ENCODE assay signal across 16 cellular contexts in genomic region chr2:233437439-233437955, GRCh38.
DNase-seq lines count a peak whose midpoint lies in the region; ATAC-seq and TF ChIP-seq lines count a peak whose summit lies in the region.
"Had no signal": no experiment of that assay in that cellular context is flagged by ENCODE, and none has a peak within 500 bp of the region (broad histone marks: within the 10 kb centered on the region; RNA-seq: fewer than 3 reads in every experiment).

No MANE protein-coding gene starts in this region.

- no peak overlapping the region for H3K4me3 Mint-ChIP-seq in activated naive CD8-positive, alpha-beta T cell treated with anti-CD3 and anti-CD28 coated beads for 36 hours
- no peak overlapping the region for H3K4me3 Mint-ChIP-seq in MCF 10A (ENCODE audit: unreplicated experiment)
- H3K4me3 Mint-ChIP-seq: CD4-positive, alpha-beta memory T cell had no signal

- CTCF ChIA-PET in MCF 10A (lab: Yijun Ruan, JAX) = interaction anchor here (0.6 kb wide), 2 partner anchors 155 to 186 kb away, joined by 3 to 4 read pairs; partner anchors contain the start of gene ATG16L1

- ATAC-seq in Right ventricle myocardium inferior = no peak

- peaks cover 0 to 29% of the 10 kb centered on the region in 2 donors for H3K4me1 ChIP-seq in right atrium auricular region
- H3K4me1 ChIP-seq in tibial artery = peaks cover 0 to 6% (median 0%) of the 10 kb centered on the region in 4 donors

- peak overlapping the region; percentile 52 for H3K27ac Mint-ChIP-seq in activated naive CD8-positive, alpha-beta T cell treated with anti-CD3 and anti-CD28 coated beads for 36 hours
- no peak overlapping the region for H3K27ac Mint-ChIP-seq in MCF 10A (ENCODE audit: low read depth, unreplicated experiment)

- no TSS peak for BruUV-seq in MCF 10A (replicated peaks; lab: Mats Ljungman, UMichigan)

- TF ChIP-seq CTCF in right atrium auricular region (IDR thresholded peaks at IDR 0.05) = no peak
- TF ChIP-seq CTCF in tibial artery (IDR thresholded peaks at IDR 0.05) = no peak
- no peak for TF ChIP-seq CTCF in MCF 10A (IDR thresholded peaks at IDR 0.05; ENCODE audit: unreplicated experiment)

- intact Hi-C loops in Right ventricle myocardium inferior (cut with DNase I) (no loop called here), posterior vena cava (cut with DNase I) (no loop called here), tibial artery (cut with DNase I; ENCODE audit: low total_unique reads) (no loop called here), MCF 10A (cut with micrococcal nuclease) (no loop called here)

- peaks cover 65% of the 10 kb centered on the region for H3K36me3 ChIP-seq in right atrium auricular region
- H3K36me3 ChIP-seq in tibial artery = peaks cover 41 to 78% (median 60%) of the 10 kb centered on the region in 3 donors

- H3K27ac ChIP-seq in right atrium auricular region (peak overlapping the region; percentile 52 to 66), tibial artery (no peak overlapping the region)
- H3K27ac ChIP-seq: PC-9 had no signal

- POLR2A ChIA-PET in MCF 10A (lab: Yijun Ruan, JAX) = interaction anchor here (0.6 to 2.0 kb wide), 5 partner anchors 22 to 82 kb away, joined by 3 to 5 read pairs (median 4); no protein-coding TSS in a partner anchor

- peaks cover 15% of the 10 kb centered on the region for H3K36me3 Mint-ChIP-seq in activated naive CD8-positive, alpha-beta T cell treated with anti-CD3 and anti-CD28 coated beads for 36 hours
- H3K36me3 Mint-ChIP-seq in MCF 10A (ENCODE audit: insufficient read depth, unreplicated experiment) = peaks cover 29% of the 10 kb centered on the region

- H3K27me3 ChIP-seq in right atrium auricular region (no peaks in the 10 kb centered on the region), tibial artery (no peaks in the 10 kb centered on the region)
- H3K27me3 ChIP-seq: MG63 had no signal

- no peaks in the 10 kb centered on the region for H3K9me3 Mint-ChIP-seq in activated naive CD8-positive, alpha-beta T cell treated with anti-CD3 and anti-CD28 coated beads for 36 hours
- no peaks in the 10 kb centered on the region for H3K9me3 Mint-ChIP-seq in MCF 10A (ENCODE audit: unreplicated experiment)

- H3K4me1 Mint-ChIP-seq in activated naive CD8-positive, alpha-beta T cell treated with anti-CD3 and anti-CD28 coated beads for 36 hours = peaks cover 24% of the 10 kb centered on the region
- H3K4me1 Mint-ChIP-seq in MCF 10A (ENCODE audit: insufficient read depth, unreplicated experiment) = no peaks in the 10 kb centered on the region

- H3K4me3 ChIP-seq in right atrium auricular region (no peak overlapping the region), tibial artery (no peak overlapping the region)
- H3K4me3 ChIP-seq: MG63, PC-9 had no signal

- DNase-seq in right atrium auricular region (ENCODE audit: low spot score) = no peak
- DNase-seq in Right ventricle myocardium inferior (ENCODE audit: missing footprints) = no peak
- no peak for DNase-seq in activated naive CD8-positive, alpha-beta T cell treated with anti-CD3 and anti-CD28 coated beads for 36 hours
- peak; percentile 62 for DNase-seq in posterior vena cava (ENCODE audit: low spot score)
- DNase-seq in tibial artery = peak; percentile 3 to 53
- DNase-seq in NCI-H1092 treated with DMSO at 0.1 percent for 48 hours (lab: John Stamatoyannopoulos, UW) = no peak
- no peak for DNase-seq in AG08396 (ENCODE audit: low spot score)
- DNase-seq in MCF 10A (ENCODE audit: unreplicated experiment) = no peak
- DNase-seq: CD4-positive, alpha-beta memory T cell; GF-D8; GOT3; MG63; NCI-H1092; NCI-H2081 treated with DMSO at 0.1 percent for 48 hours; NCI-H510A treated with DMSO at 0.1 percent for 48 hours; PC-9 had no signal

- H3K27me3 Mint-ChIP-seq in activated naive CD8-positive, alpha-beta T cell treated with anti-CD3 and anti-CD28 coated beads for 36 hours = no peaks in the 10 kb centered on the region
- H3K27me3 Mint-ChIP-seq in MCF 10A (ENCODE audit: insufficient read depth, unreplicated experiment) = no peaks in the 10 kb centered on the region
- H3K27me3 Mint-ChIP-seq: CD4-positive, alpha-beta memory T cell had no signal

- H3K9me3 ChIP-seq in right atrium auricular region = no peaks in the 10 kb centered on the region
- H3K9me3 ChIP-seq in tibial artery = no peaks in the 10 kb centered on the region
- H3K9me3 ChIP-seq: MG63 had no signal

Comparison
In these comparisons a context has a peak if more than half of its experiments do, and no peak if none do; other contexts are left out.
1. DNase-seq: peak in posterior vena cava (single experiment) and tibial artery (2 of 2); none in right atrium auricular region (single experiment), Right ventricle myocardium inferior (single experiment), activated naive CD8-positive, alpha-beta T cell treated with anti-CD3 and anti-CD28 coated beads for 36 hours (single experiment), NCI-H1092 treated with DMSO at 0.1 percent for 48 hours (single experiment), AG08396 (single experiment) and MCF 10A (single experiment).
2. H3K27ac ChIP-seq: peak in right atrium auricular region (2 of 2); none in tibial artery (0 of 2).